ENCODE assay signal across 4 cellular contexts in genomic region chr18:11153096-11153495, GRCh38.
TF ChIP-seq lines count a peak whose summit lies in the region.

No MANE protein-coding gene starts in this region.

TF ChIP-seq in HepG2, 621 proteins besides CTCF, POLR2A, EP300 and RAD21 (continues in another document):
- peak; percentile 66 to 82 for TF ChIP-seq MAFK (conservative IDR thresholded peaks at IDR 0.05 in 1 of 2, IDR thresholded peaks at IDR 0.05 in 1 of 2; ENCODE audit: low read length in 2 of 2)
- TF ChIP-seq, protein P1, sequence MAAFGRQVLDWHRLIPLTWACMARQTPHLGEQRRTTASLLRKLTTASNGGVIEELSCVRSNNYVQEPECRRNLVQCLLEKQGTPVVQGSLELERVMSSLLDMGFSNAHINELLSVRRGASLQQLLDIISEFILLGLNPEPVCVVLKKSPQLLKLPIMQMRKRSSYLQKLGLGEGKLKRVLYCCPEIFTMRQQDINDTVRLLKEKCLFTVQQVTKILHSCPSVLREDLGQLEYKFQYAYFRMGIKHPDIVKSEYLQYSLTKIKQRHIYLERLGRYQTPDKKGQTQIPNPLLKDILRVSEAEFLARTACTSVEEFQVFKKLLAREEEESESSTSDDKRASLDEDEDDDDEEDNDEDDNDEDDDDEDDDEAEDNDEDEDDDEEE (CRISPR knock-in tag; IDR thresholded peaks at IDR 0.05), result no peak
- no peak for TF ChIP-seq FOXP4 (CRISPR knock-in tag; IDR thresholded peaks at IDR 0.05)
- no peak for TF ChIP-seq RORA (CRISPR knock-in tag; IDR thresholded peaks at IDR 0.05)
- TF ChIP-seq PHF20 (CRISPR knock-in tag; IDR thresholded peaks at IDR 0.05), result no peak

TF ChIP-seq in A549, 52 proteins besides CTCF, POLR2A, EP300 and RAD21:
- TF ChIP-seq POLR2AphosphoS2 (conservative IDR thresholded peaks at IDR 0.05; ENCODE audit: low read length), result no peak
- peak; percentile 86 for TF ChIP-seq MAFK (IDR thresholded peaks at IDR 0.05; ENCODE audit: partially characterized antibody)
- no peak for TF ChIP-seq RARB (CRISPR knock-in tag; IDR thresholded peaks at IDR 0.05)
- no peak for TF ChIP-seq ELK1 (IDR thresholded peaks at IDR 0.05; ENCODE audit: low read depth, low read length)
- no peak for TF ChIP-seq JUN (IDR thresholded peaks at IDR 0.05)
TF ChIP-seq in A549: peak in this region for 1.

TF ChIP-seq in IMR-90, 13 proteins besides CTCF, POLR2A, EP300 and RAD21:
- TF ChIP-seq USF2 (IDR thresholded peaks at IDR 0.05; ENCODE audit: low read depth, low read length), result no peak
- TF ChIP-seq MAFK (IDR thresholded peaks at IDR 0.05; ENCODE audit: low read depth, low read length), result peak; percentile 76

TF ChIP-seq in K562, 482 proteins besides CTCF, POLR2A, EP300 and RAD21:
- TF ChIP-seq C11orf30 (IDR thresholded peaks at IDR 0.05; ENCODE audit: low read depth), result peak; percentile 27; the same call in 1 of the 2 replicates
- TF ChIP-seq RBM15 (IDR thresholded peaks at IDR 0.05; ENCODE audit: insufficient read depth, low read length), result no peak
- no peak for TF ChIP-seq MITF (IDR thresholded peaks at IDR 0.05)
- TF ChIP-seq ZNF316 (IDR thresholded peaks at IDR 0.05), result peak; percentile 63
